Comparison of ENCODE assay signal across 17 cellular contexts in genomic region chr5:108144332-108144731, GRCh38.
A peak's percentile ranks its signal among the peaks of the same experiment; 100 is the strongest.
DNase-seq lines count a peak whose midpoint lies in the region; ATAC-seq, FAIRE-seq and TF ChIP-seq lines count a peak whose summit lies in the region.
"Had no signal": no experiment of that assay in that cellular context is flagged by ENCODE, and none has a peak within 500 bp of the region (broad histone marks: within the 10 kb centered on the region; RNA-seq: fewer than 3 reads in every experiment).

No MANE protein-coding gene starts in this region.

- DNase-seq in A549 (ENCODE audit: low read depth in 1 of 2, low spot score in 1 of 2) (no peak), SK-N-SH (no peak), K562 (ENCODE audit: extremely low read depth in 1 of 4, low spot score in 3 of 4) (no peak), smooth muscle cell (lab: John Stamatoyannopoulos, UW; ENCODE audit: unreplicated experiment) (no peak), DMS79 treated with DMSO at 0.1 percent for 48 hours (lab: John Stamatoyannopoulos, UW) (no peak)
- no peak for DNase-seq in activated CD4-positive, alpha-beta T cell treated with anti-CD3 and anti-CD28 coated beads for 4 hours
- DNase-seq: 8988T; Calu3; CD8-positive, alpha-beta T cell; GDM1 had no signal

- no peak overlapping the region for H3K4me3 ChIP-seq in A549
- H3K4me3 ChIP-seq in SK-N-SH (ENCODE audit: low read depth in 2 of 2, low read length in 1 of 2), result no peak overlapping the region; a peak in 1 of 4 replicates
- no peak overlapping the region for H3K4me3 ChIP-seq in K562
- H3K4me3 ChIP-seq in smooth muscle cell, result no peak overlapping the region
- H3K4me3 ChIP-seq: BLaER1 treated with 17β-estradiol and CSF1 and Interleukin-3, amounts not matched to agents 10 nM and 100 nM; GM23338 had no signal

- no peak for TF ChIP-seq EP300 in A549 (IDR thresholded peaks at IDR 0.05)
- no peak for TF ChIP-seq EP300 in SK-N-SH (IDR thresholded peaks at IDR 0.05; ENCODE audit: borderline replicate concordance in 1 of 2, low read depth in 1 of 2, low read length in 1 of 2)
- no peak for TF ChIP-seq EP300 in K562 (IDR thresholded peaks at IDR 0.05; ENCODE audit: low read length)

- BruUV-seq in K562 (replicated peaks; lab: Mats Ljungman, UMichigan), result no TSS peak

- POLR2A ChIA-PET in A549 (lab: Yijun Ruan, JAX) (no interaction called here), SK-N-SH (lab: Yijun Ruan, JAX) (no interaction called here), K562 (lab: Yijun Ruan, JAX) (no interaction called here)

- H3K36me3 ChIP-seq in SK-N-SH (replicated peaks in 1 of 2; ENCODE audit: control insufficient read depth in 1 of 2, insufficient read depth in 2 of 2, low read length in 1 of 2), result no peaks in the 10 kb centered on the region
- no peaks in the 10 kb centered on the region for H3K36me3 ChIP-seq in K562 (ENCODE audit: control insufficient read depth, insufficient read depth, low read length)
- no peaks in the 10 kb centered on the region for H3K36me3 ChIP-seq in smooth muscle cell (ENCODE audit: low read depth)
- H3K36me3 ChIP-seq: BLaER1 treated with 17β-estradiol and CSF1 and Interleukin-3, amounts not matched to agents 10 nM and 100 nM had no signal

- no peaks in the 10 kb centered on the region for H3K9me2 ChIP-seq in SK-N-SH

- no peak overlapping the region for H3K27ac ChIP-seq in A549
- H3K27ac ChIP-seq in SK-N-SH (ENCODE audit: low read depth in 2 of 2, low read length in 1 of 2), result peak overlapping the region in 1 of 2 experiments; percentile 69; a peak in 3 of 4 replicates
- H3K27ac ChIP-seq in K562 (ENCODE audit: extremely low read depth, low read depth, low read length), result no peak overlapping the region
- peak overlapping the region; percentile 87 for H3K27ac ChIP-seq in smooth muscle cell (ENCODE audit: low read depth)
- H3K27ac ChIP-seq: BLaER1 treated with 17β-estradiol and CSF1 and Interleukin-3, amounts not matched to agents 10 nM and 100 nM had no signal

- no peak for TF ChIP-seq CTCF in A549 (IDR thresholded peaks at IDR 0.05)
- TF ChIP-seq CTCF in SK-N-SH (IDR thresholded peaks at IDR 0.05), result no peak
- TF ChIP-seq CTCF in K562 (IDR thresholded peaks at IDR 0.05 in 2 of 3, conservative IDR thresholded peaks at IDR 0.05 in 1 of 3; ENCODE audit: insufficient read depth in 2 of 3, low read depth in 1 of 3, low read length in 3 of 3), result no peak
- TF ChIP-seq CTCF in smooth muscle cell (IDR thresholded peaks at IDR 0.05; ENCODE audit: borderline replicate concordance, insufficient read depth, poor library complexity, severe bottlenecking), result no peak

- H3K9me3 ChIP-seq in A549 (no peaks in the 10 kb centered on the region), SK-N-SH (no peaks in the 10 kb centered on the region), K562 (replicated peaks; ENCODE audit: control insufficient read depth, insufficient read depth, low read depth, low read length) (no peaks in the 10 kb centered on the region), smooth muscle cell (replicated peaks; ENCODE audit: low read depth) (no peaks in the 10 kb centered on the region)
- H3K9me3 ChIP-seq: BLaER1 treated with 17β-estradiol and CSF1 and Interleukin-3, amounts not matched to agents 10 nM and 100 nM had no signal

- peaks cover 7% of the 10 kb centered on the region for H3F3A ChIP-seq in SK-N-SH (replicated peaks; ENCODE audit: insufficient read depth)
- H3F3A ChIP-seq in smooth muscle cell (ENCODE audit: low read depth), result no peaks in the 10 kb centered on the region

- H3K4me1 ChIP-seq in A549, result 0 out of 3 replicates have a peak, but pooled peaks cover 6% of the 10 kb centered on the region
- peaks cover 2 to 3% of the 10 kb centered on the region in 2 experiments; a peak in 1 of 4 replicates for H3K4me1 ChIP-seq in SK-N-SH (ENCODE audit: control insufficient read depth in 1 of 2, insufficient read depth in 2 of 2, low read depth in 1 of 2, low read length in 1 of 2)
- H3K4me1 ChIP-seq in K562 (replicated peaks in 1 of 2; ENCODE audit: control insufficient read depth in 2 of 2, insufficient read depth in 2 of 2, low read length in 2 of 2), result no peaks in the 10 kb centered on the region
- H3K4me1 ChIP-seq in smooth muscle cell (ENCODE audit: low read depth), result peaks cover 12% of the 10 kb centered on the region

- FAIRE-seq in A549 (lab: Jason Lieb, UNC), result peak; percentile 46
- FAIRE-seq in K562 (lab: Jason Lieb, UNC), result no peak
- FAIRE-seq: GM12892, GM18507, H54, HTR-8/SVneo had no signal

- H3K9ac ChIP-seq in SK-N-SH, result no peak overlapping the region
- no peak overlapping the region for H3K9ac ChIP-seq in K562 (ENCODE audit: insufficient read depth in 1 of 2, low read depth in 2 of 2, low read length in 2 of 2)
- peak overlapping the region; percentile 51 for H3K9ac ChIP-seq in smooth muscle cell (ENCODE audit: low read depth)
- H3K9ac ChIP-seq: BLaER1 treated with 17β-estradiol and CSF1 and Interleukin-3, amounts not matched to agents 10 nM and 100 nM had no signal

- in situ Hi-C loops in K562 (cut with MboI), result no loop called here

- TF ChIP-seq POLR2A in A549 (IDR thresholded peaks at IDR 0.05; ENCODE audit: low read length) (no peak), K562 (conservative IDR thresholded peaks at IDR 0.05) (no peak)

- 88% methylated on average over 4 of the region's 4 CpGs for WGBS in A549 (ENCODE audit: missing lambda C conversion rate)
- WGBS in SK-N-SH (ENCODE audit: low lambda C conversion rate), result 55% methylated on average over 4 of the region's 4 CpGs
- WGBS in K562 (ENCODE audit: insufficient coverage, low coverage, missing lambda C conversion rate), result 0% methylated on average over 4 of the region's 4 CpGs
- 97% methylated on average over 4 of the region's 4 CpGs for WGBS in smooth muscle cell (ENCODE audit: low lambda C conversion rate)

- H3K27me3 ChIP-seq in SK-N-SH (ENCODE audit: insufficient read depth), result no peaks in the 10 kb centered on the region
- H3K27me3 ChIP-seq in K562 (ENCODE audit: control insufficient read depth in 2 of 2, insufficient read depth in 2 of 2, low read length in 2 of 2), result no peaks in the 10 kb centered on the region
- H3K27me3 ChIP-seq in smooth muscle cell (ENCODE audit: low read depth), result no peaks in the 10 kb centered on the region
- H3K27me3 ChIP-seq: BLaER1 treated with 17β-estradiol and CSF1 and Interleukin-3, amounts not matched to agents 10 nM and 100 nM had no signal

- ATAC-seq in A549 (no peak), K562 (no peak), HG03139 (IDR thresholded peaks at IDR 0.05; ENCODE audit: unreplicated experiment) (no peak)
- ATAC-seq: CD8-positive, alpha-beta T cell; GM23338 had no signal

- H2AFZ ChIP-seq in SK-N-SH (ENCODE audit: low read depth) (no peak overlapping the region), K562 (ENCODE audit: low read depth, low read length) (no peak overlapping the region), smooth muscle cell (ENCODE audit: low read depth) (no peak overlapping the region)
- H2AFZ ChIP-seq: GM23338 had no signal

- H4K20me1 ChIP-seq in SK-N-SH (ENCODE audit: insufficient read depth), result no peaks in the 10 kb centered on the region
- H4K20me1 ChIP-seq in K562 (replicated peaks; ENCODE audit: control insufficient read depth, insufficient read depth, low read length), result no peaks in the 10 kb centered on the region
- no peaks in the 10 kb centered on the region for H4K20me1 ChIP-seq in smooth muscle cell (ENCODE audit: low read depth)
- H4K20me1 ChIP-seq: BLaER1 treated with 17β-estradiol and CSF1 and Interleukin-3, amounts not matched to agents 10 nM and 100 nM had no signal

- no peak overlapping the region for H3K4me2 ChIP-seq in A549
- no peak overlapping the region for H3K4me2 ChIP-seq in SK-N-SH
- H3K4me2 ChIP-seq in K562 (ENCODE audit: insufficient read depth, low read length), result no peak overlapping the region
- H3K4me2 ChIP-seq in smooth muscle cell, result peak overlapping the region; percentile 62
- H3K4me2 ChIP-seq: BLaER1 treated with 17β-estradiol and CSF1 and Interleukin-3, amounts not matched to agents 10 nM and 100 nM; GM23338 had no signal

- CTCF ChIA-PET in A549 (lab: Yijun Ruan, JAX) (no interaction called here), SK-N-SH (lab: Yijun Ruan, JAX) (interaction anchor here (1.6 kb wide), 1 partner anchor 116 kb away, joined by 6 read pairs; no protein-coding TSS in a partner anchor), K562 (lab: Yijun Ruan, JAX; ENCODE audit: low intra/inter-chr PET ratio) (no interaction called here)

- H3K9me1 ChIP-seq in K562 (ENCODE audit: control insufficient read depth, insufficient read depth, low read length), result no peaks in the 10 kb centered on the region

- no peak for TF ChIP-seq RAD21 in A549 (conservative IDR thresholded peaks at IDR 0.05 in 1 of 2, IDR thresholded peaks at IDR 0.05 in 1 of 2)
- no peak for TF ChIP-seq RAD21 in SK-N-SH (IDR thresholded peaks at IDR 0.05; ENCODE audit: low read length)
- TF ChIP-seq RAD21 in K562 (CRISPR knock-in tag; conservative IDR thresholded peaks at IDR 0.05 in 1 of 2, IDR thresholded peaks at IDR 0.05 in 1 of 2), result no peak

- H3K79me2 ChIP-seq in SK-N-SH (ENCODE audit: insufficient read depth) (no peaks in the 10 kb centered on the region), K562 (ENCODE audit: control insufficient read depth, insufficient read depth, low read length) (no peaks in the 10 kb centered on the region), smooth muscle cell (ENCODE audit: low read depth) (no peaks in the 10 kb centered on the region)

- intact Hi-C loops in K562 (cut with micrococcal nuclease), result loop anchor here (10.0 kb wide), 1 partner anchor 200 kb away; no protein-coding TSS in a partner anchor

TF ChIP-seq in A549, 52 proteins besides CTCF, POLR2A, EP300 and RAD21 (continues in another document):
- TF ChIP-seq RARB (CRISPR knock-in tag; IDR thresholded peaks at IDR 0.05) (no peak), NFE2L2 (conservative IDR thresholded peaks at IDR 0.05; ENCODE audit: low read length) (no peak), POLR2AphosphoS2 (conservative IDR thresholded peaks at IDR 0.05; ENCODE audit: low read length) (no peak), RNF2 (IDR thresholded peaks at IDR 0.05; ENCODE audit: borderline replicate concordance, low read depth) (no peak), SMC3 (IDR thresholded peaks at IDR 0.05) (no peak), RFX5 (IDR thresholded peaks at IDR 0.05) (no peak)

TF ChIP-seq in SK-N-SH, 30 proteins besides CTCF, POLR2A, EP300 and RAD21 (continues in another document):
- TF ChIP-seq SIN3A (IDR thresholded peaks at IDR 0.05; ENCODE audit: borderline replicate concordance, low read depth, low read length) (no peak), FOSL2 (IDR thresholded peaks at IDR 0.05; ENCODE audit: borderline replicate concordance, low read depth) (no peak), NFIC (IDR thresholded peaks at IDR 0.05; ENCODE audit: borderline replicate concordance) (peak; percentile 26; the same call in 1 of the 2 replicates)

TF ChIP-seq in K562, 482 proteins besides CTCF, POLR2A, EP300 and RAD21:
- TF ChIP-seq NFIX (CRISPR knock-in tag; IDR thresholded peaks at IDR 0.05; ENCODE audit: low read depth), result peak; percentile 79
- TF ChIP-seq ZNF695 (CRISPR knock-in tag; IDR thresholded peaks at IDR 0.05), result no peak
- peak; percentile 75 for TF ChIP-seq NFIC (IDR thresholded peaks at IDR 0.05)
- no peak for TF ChIP-seq POLR2H (tag; IDR thresholded peaks at IDR 0.05; ENCODE audit: low read depth)
